ENCODE assay signal across 17 cellular contexts in genomic region chr1:217953922-217954321, GRCh38.
A peak's percentile ranks its signal among the peaks of the same experiment; 100 is the strongest.
DNase-seq lines count a peak whose midpoint lies in the region; ATAC-seq and TF ChIP-seq lines count a peak whose summit lies in the region.
"Had no signal": no experiment of that assay in that cellular context is flagged by ENCODE, and none has a peak within 500 bp of the region (broad histone marks: within the 10 kb centered on the region; RNA-seq: fewer than 3 reads in every experiment).

No MANE protein-coding gene starts in this region.

- H3K27me3 Mint-ChIP-seq in immature natural killer cell (ENCODE audit: low read depth in 3 of 3) (no peaks in the 10 kb centered on the region), GM23338 (ENCODE audit: insufficient read depth, low read depth, poor library complexity) (peaks cover 1% of the 10 kb centered on the region)

- WGBS in thyroid gland, 2 donors, result 72 to 84% methylated on average over 2 of the region's 2 CpGs

- H3K36me3 Mint-ChIP-seq in immature natural killer cell (no peaks in the 10 kb centered on the region), GM23338 (ENCODE audit: low read depth) (no peaks in the 10 kb centered on the region)

- no peak overlapping the region for H2AFZ ChIP-seq in GM23338

- H3K9me2 ChIP-seq in GM23338 (ENCODE audit: insufficient read depth), result no peaks in the 10 kb centered on the region; the same call in 1 of the 2 replicates

- DNase-seq in NCI-H1105 treated with DMSO at 0.1 percent for 48 hours (lab: John Stamatoyannopoulos, UW) (peak; percentile 25), NCI-H1105 (lab: John Stamatoyannopoulos, UW) (no peak), WERI-Rb-1 (no peak), foreskin keratinocyte (peak; percentile 40 to 81), thyroid gland (peak; percentile 9 to 63), immature natural killer cell (no peak), GM23338 (ENCODE audit: low spot score) (no peak), HPDE6-E6E7 (ENCODE audit: extremely low spot score) (no peak)
- DNase-seq: DMS79, HCEC 1CT, NCI-H1436, NCI-H2029 treated with DMSO at 0.1 percent for 48 hours, NCI-H510A had no signal

- H3K4me1 Mint-ChIP-seq in immature natural killer cell (no peaks in the 10 kb centered on the region), GM23338 (peaks cover 4% of the 10 kb centered on the region)

- H3K4me3 Mint-ChIP-seq in immature natural killer cell (no peak overlapping the region), GM23338 (no peak overlapping the region)

- H3K36me3 ChIP-seq in WERI-Rb-1, result no peaks in the 10 kb centered on the region
- H3K36me3 ChIP-seq in thyroid gland, result no peaks in the 10 kb centered on the region
- no peaks in the 10 kb centered on the region for H3K36me3 ChIP-seq in GM23338 (ENCODE audit: insufficient read depth)
- H3K36me3 ChIP-seq: BLaER1 treated with 17β-estradiol and CSF1 and Interleukin-3, amounts not matched to agents 10 nM and 100 nM had no signal

- H3K4me1 ChIP-seq in foreskin keratinocyte (no peaks in the 10 kb centered on the region), thyroid gland (no peaks in the 10 kb centered on the region), GM23338 (ENCODE audit: insufficient read depth) (no peaks in the 10 kb centered on the region)

- TF ChIP-seq CTCF in WERI-Rb-1 (IDR thresholded peaks at IDR 0.05; ENCODE audit: low read depth, low read length), result no peak
- TF ChIP-seq CTCF in foreskin keratinocyte (conservative IDR thresholded peaks at IDR 0.05), result no peak
- no peak for TF ChIP-seq CTCF in thyroid gland (IDR thresholded peaks at IDR 0.05)
- TF ChIP-seq CTCF in GM23338 (conservative IDR thresholded peaks at IDR 0.05; ENCODE audit: low read depth in 2 of 2), result no peak

- H3F3A ChIP-seq in GM23338 (replicated peaks; ENCODE audit: low read depth), result no peaks in the 10 kb centered on the region

- H3K9me3 Mint-ChIP-seq in immature natural killer cell (peaks cover 7 to 34% (median 12%) of the 10 kb centered on the region in 6 donors), GM23338 (no peaks in the 10 kb centered on the region; the same call in 2 of the 3 replicates)

- H3K4me3 ChIP-seq in WERI-Rb-1 (ENCODE audit: low read depth, low read length), result no peak overlapping the region
- no peak overlapping the region for H3K4me3 ChIP-seq in thyroid gland (replicated peaks in 1 of 3)
- H3K4me3 ChIP-seq in GM23338, result no peak overlapping the region
- H3K4me3 ChIP-seq: BLaER1 treated with 17β-estradiol and CSF1 and Interleukin-3, amounts not matched to agents 10 nM and 100 nM; SK-N-MC had no signal

- intact Hi-C loops in thyroid gland (cut with DNase I), result no loop called here

- H3K79me2 ChIP-seq in GM23338 (replicated peaks; ENCODE audit: insufficient read depth), result no peaks in the 10 kb centered on the region

- H3K27me3 ChIP-seq in WERI-Rb-1 (ENCODE audit: insufficient read depth, low read depth, severe bottlenecking) (no peaks in the 10 kb centered on the region), foreskin keratinocyte (no peaks in the 10 kb centered on the region), thyroid gland (no peaks in the 10 kb centered on the region), GM23338 (ENCODE audit: insufficient read depth) (no peaks in the 10 kb centered on the region)
- H3K27me3 ChIP-seq: BLaER1 treated with 17β-estradiol and CSF1 and Interleukin-3, amounts not matched to agents 10 nM and 100 nM had no signal

- TF ChIP-seq POLR2A in thyroid gland (IDR thresholded peaks at IDR 0.05), result no peak

- peak overlapping the region; percentile 16; the same call in 1 of the 2 replicates for H3K27ac ChIP-seq in WERI-Rb-1
- no peak overlapping the region for H3K27ac ChIP-seq in foreskin keratinocyte
- no peak overlapping the region for H3K27ac ChIP-seq in thyroid gland
- no peak overlapping the region for H3K27ac ChIP-seq in GM23338 (ENCODE audit: low read depth)
- H3K27ac ChIP-seq: BLaER1 treated with 17β-estradiol and CSF1 and Interleukin-3, amounts not matched to agents 10 nM and 100 nM; HL-60; KMS-11; SK-N-MC had no signal

- H3K27ac Mint-ChIP-seq in immature natural killer cell, result no peak overlapping the region
- H3K27ac Mint-ChIP-seq in GM23338, result no peak overlapping the region

- ATAC-seq in foreskin keratinocyte (peak; percentile 38), GM23338 (no peak)

- no peaks in the 10 kb centered on the region for H4K20me1 ChIP-seq in GM23338 (replicated peaks; ENCODE audit: insufficient read depth)
- H4K20me1 ChIP-seq: BLaER1 treated with 17β-estradiol and CSF1 and Interleukin-3, amounts not matched to agents 10 nM and 100 nM had no signal

- H3K4me2 ChIP-seq in GM23338, result no peak overlapping the region
- H3K4me2 ChIP-seq: KMS-11 had no signal

- H3K9me3 ChIP-seq in WERI-Rb-1 (ENCODE audit: severe bottlenecking), result peaks cover 24% of the 10 kb centered on the region
- H3K9me3 ChIP-seq in thyroid gland, result no peaks in the 10 kb centered on the region

TF ChIP-seq in GM23338, 12 proteins besides CTCF, POLR2A, EP300 and RAD21:
- no peak for TF ChIP-seq REST (IDR thresholded peaks at IDR 0.05; ENCODE audit: unreplicated experiment)
- no peak for TF ChIP-seq ZNF331 (CRISPR knock-in tag; IDR thresholded peaks at IDR 0.05; ENCODE audit: low read depth)
- no peak for TF ChIP-seq JUNB (IDR thresholded peaks at IDR 0.05; ENCODE audit: unreplicated experiment)
- no peak for TF ChIP-seq POLR2AphosphoS5 (IDR thresholded peaks at IDR 0.05; ENCODE audit: low read depth)
- TF ChIP-seq ZNF114 (CRISPR knock-in tag; IDR thresholded peaks at IDR 0.05), result no peak
- no peak for TF ChIP-seq STAT1 (IDR thresholded peaks at IDR 0.05; ENCODE audit: unreplicated experiment)

Comparison
In these comparisons a context has a peak if more than half of its experiments do, and no peak if none do; other contexts are left out.
1. DNase-seq: peak in NCI-H1105 treated with DMSO at 0.1 percent for 48 hours (single experiment), foreskin keratinocyte (2 of 2) and thyroid gland (2 of 2); none in NCI-H1105 (single experiment), WERI-Rb-1 (single experiment), immature natural killer cell (0 of 3), GM23338 (single experiment) and HPDE6-E6E7 (single experiment).